9 cellular contexts compared by ENCODE assay signal in the genomic region with DNA sequence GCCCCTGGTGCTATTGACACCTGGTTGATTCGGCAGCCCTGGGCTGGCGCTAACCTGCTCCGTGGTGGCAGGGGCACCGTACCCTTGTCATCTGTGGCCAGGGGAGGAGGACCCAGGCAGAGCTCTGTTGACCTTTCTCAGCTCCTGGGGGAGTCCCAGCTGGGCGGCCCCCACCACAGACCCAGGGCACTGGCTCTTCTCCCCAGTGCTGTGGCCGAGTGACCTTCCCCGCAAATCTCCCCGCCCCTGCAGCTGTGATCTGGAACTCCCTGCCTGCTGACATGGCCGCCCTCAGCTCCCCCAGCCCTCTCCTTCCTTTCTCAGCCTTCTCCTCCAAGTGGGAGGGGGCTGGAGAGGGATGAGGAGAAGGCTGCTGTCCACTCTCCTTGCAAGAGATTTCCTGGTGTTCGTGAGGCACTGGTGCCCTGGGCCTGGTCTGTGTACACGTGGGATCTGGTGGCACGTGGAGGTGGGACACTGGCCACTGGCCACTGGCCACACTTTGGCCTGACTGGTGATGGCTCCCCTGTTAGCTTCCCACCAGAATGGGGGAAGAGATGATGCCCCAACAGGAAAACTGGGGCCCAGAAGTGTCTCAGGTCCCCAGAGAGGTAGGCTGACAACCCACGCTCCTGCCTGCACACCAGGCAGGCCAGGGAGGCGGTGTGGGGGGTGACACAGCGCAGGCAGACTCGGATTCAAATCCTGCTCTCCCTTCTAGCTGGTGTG. TPM values are rescaled to one million over a fixed set of nuclear protein-coding genes. Genes with fewer than 3 reads are reported as not detected.
A peak's percentile ranks its signal among the peaks of the same experiment; 100 is the strongest.
DNase-seq lines count a peak whose midpoint lies in the region; ATAC-seq and TF ChIP-seq lines count a peak whose summit lies in the region.
"Had no signal": no experiment of that assay in that cellular context is flagged by ENCODE, and none has a peak within 500 bp of the region (broad histone marks: within the 10 kb centered on the region; RNA-seq: fewer than 3 reads in every experiment).

No MANE protein-coding gene starts in this region.

- H2BK5ac ChIP-seq in mesenchymal stem cell (ENCODE audit: low read depth, low read length, poor library complexity, severe bottlenecking), result no peak overlapping the region

- H2BK12ac ChIP-seq in mesenchymal stem cell (ENCODE audit: low read length in 2 of 2), result peak overlapping the region in 1 of 2 experiments; percentile 8

- H3K4me3 ChIP-seq in adipocyte (ENCODE audit: low read length) (no peak overlapping the region), mesenchymal stem cell (ENCODE audit: insufficient read depth in 1 of 2, low read depth in 1 of 2, low read length in 2 of 2) (peak overlapping the region in 1 of 2 experiments; percentile 39), uterus (no peak overlapping the region), body of pancreas (no peak overlapping the region)

- TF ChIP-seq CTCF in uterus (IDR thresholded peaks at IDR 0.05), result no peak
- no peak for TF ChIP-seq CTCF in body of pancreas (IDR thresholded peaks at IDR 0.05)

- H3K27ac ChIP-seq in mesenchymal stem cell (ENCODE audit: low read length, poor library complexity, severe bottlenecking) (no peak overlapping the region), uterus (peak overlapping the region; percentile 56 to 58), body of pancreas (peak overlapping the region in 2 of 4 donors; percentile 25 to 74)

- no peaks in the 10 kb centered on the region for H3K79me1 ChIP-seq in mesenchymal stem cell (replicated peaks; ENCODE audit: low read length, poor library complexity, severe bottlenecking)

- H3K27me3 ChIP-seq in adipocyte (replicated peaks; ENCODE audit: control insufficient read depth, insufficient read depth, low read length), result no peaks in the 10 kb centered on the region
- H3K27me3 ChIP-seq in mesenchymal stem cell (ENCODE audit: control insufficient read depth in 1 of 2, insufficient read depth in 1 of 2, low read length in 2 of 2), result peaks cover 0 to 2% of the 10 kb centered on the region in 2 experiments
- no peaks in the 10 kb centered on the region for H3K27me3 ChIP-seq in uterus
- H3K27me3 ChIP-seq in body of pancreas, result no peaks in the 10 kb centered on the region

- H2AFZ ChIP-seq in mesenchymal stem cell (ENCODE audit: low read depth, low read length), result no peak overlapping the region

- DNase-seq in stimulated activated CD4-positive, alpha-beta T cell treated with anti-CD3 and anti-CD28 coated beads, Interleukin-15, amount 100 ng/mL, for 24 hours, result peak; percentile 66
- DNase-seq in stimulated activated CD4-positive, alpha-beta T cell treated with anti-CD3 and anti-CD28 coated beads, Interleukin-1b, Interleukin-23, amount 100 ng/mL, for 48 hours, result no peak
- DNase-seq in adipocyte (ENCODE audit: low read depth) (no peak), mesenchymal stem cell (no peak), uterus (no peak), body of pancreas (no peak)

- H3K14ac ChIP-seq in mesenchymal stem cell (ENCODE audit: low read length in 2 of 2), result no peak overlapping the region

- H3K23ac ChIP-seq in mesenchymal stem cell (ENCODE audit: low read length in 2 of 2), result no peak overlapping the region

- TF ChIP-seq POLR2A in uterus (IDR thresholded peaks at IDR 0.05), result no peak
- no peak for TF ChIP-seq POLR2A in body of pancreas (IDR thresholded peaks at IDR 0.05)

- ATAC-seq in HG02852 (IDR thresholded peaks at IDR 0.05; ENCODE audit: unreplicated experiment) (no peak), body of pancreas (no peak), GM21717 (IDR thresholded peaks at IDR 0.05; ENCODE audit: unreplicated experiment) (no peak)

- peaks cover 33% of the 10 kb centered on the region for H3K4me1 ChIP-seq in adipocyte (ENCODE audit: control insufficient read depth, insufficient read depth, low read length)
- H3K4me1 ChIP-seq in mesenchymal stem cell (ENCODE audit: control insufficient read depth, insufficient read depth, low read depth, low read length), result peaks cover 45% of the 10 kb centered on the region
- H3K4me1 ChIP-seq in uterus, result no peaks in the 10 kb centered on the region
- peaks cover 25% of the 10 kb centered on the region for H3K4me1 ChIP-seq in body of pancreas

- WGBS in mesenchymal stem cell, result 87% methylated on average over 11 of the region's 16 CpGs
- WGBS in body of pancreas, 2 donors, result 80 to 87% methylated on average over 6 to 15 of the region's 16 CpGs

- H3K9me3 ChIP-seq in adipocyte (ENCODE audit: control insufficient read depth, low read length), result no peaks in the 10 kb centered on the region
- H3K9me3 ChIP-seq in mesenchymal stem cell (ENCODE audit: control insufficient read depth, low read length), result no peaks in the 10 kb centered on the region
- no peaks in the 10 kb centered on the region for H3K9me3 ChIP-seq in uterus
- H3K9me3 ChIP-seq in body of pancreas, result no peaks in the 10 kb centered on the region

- no peak overlapping the region for H4K8ac ChIP-seq in mesenchymal stem cell (ENCODE audit: low read length)

- intact Hi-C loops in uterus (cut with DNase I; ENCODE audit: low total_unique reads), result loop anchor here (5.0 kb wide), 1 partner anchor 157 kb away; no protein-coding TSS in a partner anchor
- intact Hi-C loops in body of pancreas (cut with DNase I), result no loop called here

- H2BK15ac ChIP-seq in mesenchymal stem cell (ENCODE audit: low read depth, poor library complexity, severe bottlenecking), result peak overlapping the region; percentile 19

- peak overlapping the region; percentile 12 for H3K9ac ChIP-seq in adipocyte (ENCODE audit: low read length)
- H3K9ac ChIP-seq in mesenchymal stem cell (ENCODE audit: low read length), result peak overlapping the region; percentile 73

- H3K4me2 ChIP-seq in mesenchymal stem cell (ENCODE audit: low read length, poor library complexity, severe bottlenecking), result no peak overlapping the region

- peak overlapping the region in 1 of 2 experiments; percentile 66 for H3K4ac ChIP-seq in mesenchymal stem cell (ENCODE audit: low read depth in 1 of 2, low read length in 2 of 2)

- H3K36me3 ChIP-seq in adipocyte (ENCODE audit: control insufficient read depth, insufficient read depth, low read length, severe bottlenecking) (no peaks in the 10 kb centered on the region), mesenchymal stem cell (ENCODE audit: control insufficient read depth in 1 of 2, insufficient read depth in 2 of 2, low read depth in 1 of 2, low read length in 2 of 2) (no peaks in the 10 kb centered on the region), uterus (no peaks in the 10 kb centered on the region), body of pancreas (replicated peaks in 1 of 2; ENCODE audit: insufficient read depth in 1 of 2, low read depth in 2 of 2) (no peaks in the 10 kb centered on the region)

- no peak overlapping the region for H2BK120ac ChIP-seq in mesenchymal stem cell (ENCODE audit: low read depth, low read length)

- no peak overlapping the region for H2AK5ac ChIP-seq in mesenchymal stem cell (ENCODE audit: low read length, severe bottlenecking)

- peak overlapping the region in 1 of 2 experiments; percentile 44 for H3K18ac ChIP-seq in mesenchymal stem cell (ENCODE audit: low read depth in 1 of 2, low read length in 2 of 2)

- peak overlapping the region; percentile 84 for H4K91ac ChIP-seq in mesenchymal stem cell (ENCODE audit: low read length)

RNA-seq across cellular contexts. Expression of a gene that starts 8.2 kb away (rescaled TPM):
- 0.97 TPM for polyA plus RNA-seq in mesenchymal stem cell (2013, experiment 1 of 2)
- 0.99 TPM for polyA plus RNA-seq in mesenchymal stem cell (2013, experiment 2 of 2)
- total RNA-seq in uterus, result 10 to 100 TPM in 1 of 4 donors, 1 to 10 TPM in 3; 2.6 to 12.3 (median 3.6) TPM
- 1 to 10 TPM; 4.0 to 5.2 TPM for total RNA-seq in body of pancreas

RNA-seq across cellular contexts. Expression of a gene that starts 32.0 kb away (rescaled TPM):
- polyA plus RNA-seq in mesenchymal stem cell (2013, experiment 1 of 2), result not detected
- polyA plus RNA-seq in mesenchymal stem cell (2013, experiment 2 of 2), result not detected
- total RNA-seq in uterus (not detected), body of pancreas (1 to 10 TPM in 1 of 2 donors, not detected in 1; 1.0 TPM)
- total RNA-seq: M059J had no signal
